Comparison of ENCODE assay signal across 1 cellular context in genomic region chr3:116103868-116104530, GRCh38.
TF ChIP-seq lines count a peak whose summit lies in the region.

No MANE protein-coding gene starts in this region.

TF ChIP-seq in WTC11, 78 proteins besides CTCF, POLR2A, EP300 and RAD21 (continued from another document):
- TF ChIP-seq AFF4 (CRISPR knock-in tag; IDR thresholded peaks at IDR 0.05; ENCODE audit: borderline replicate concordance) (no peak), IRF1 (CRISPR knock-in tag; IDR thresholded peaks at IDR 0.05) (no peak), GRHL2 (CRISPR knock-in tag; IDR thresholded peaks at IDR 0.05; ENCODE audit: insufficient replicate concordance, severe bottlenecking) (no peak)
